15 cellular contexts compared by ENCODE assay signal in the genomic region with DNA sequence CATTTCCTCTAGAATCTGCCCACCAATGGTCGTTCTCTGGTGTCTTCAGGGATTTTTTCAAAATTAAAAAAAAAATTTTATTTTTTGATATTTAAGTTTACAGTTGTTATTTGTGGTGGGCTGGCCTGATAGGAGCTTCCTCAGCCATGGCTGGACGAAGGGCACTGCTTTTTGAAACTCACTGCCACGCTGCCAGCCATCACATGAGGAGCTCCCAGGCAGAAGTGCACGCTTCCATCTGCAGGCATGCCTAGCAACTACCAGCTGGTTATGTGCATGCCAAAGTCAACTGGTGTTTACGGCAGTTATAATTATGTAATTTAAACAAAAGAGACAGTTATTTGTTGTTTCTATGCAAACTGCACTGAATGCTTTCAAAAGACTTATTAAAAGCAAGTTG.
"Had no signal": no experiment of that assay in that cellular context is flagged by ENCODE, and none has a peak within 500 bp of the region (broad histone marks: within the 10 kb centered on the region; RNA-seq: fewer than 3 reads in every experiment).

No MANE protein-coding gene starts in this region.

- H3K27me3 Mint-ChIP-seq: activated B cell treated with CpG ODN at 0.5 μM for 24 hours; activated CD4-positive, alpha-beta T cell treated with anti-CD3 and anti-CD28 coated beads, Interleukin-2, amount 10 ng/mL, durations not matched to agents 7 days and 5 days; activated naive CD8-positive, alpha-beta T cell treated with anti-CD3 and anti-CD28 coated beads, Interleukin-2, amount 10 ng/mL, durations not matched to agents 7 days and 5 days; effector memory CD8-positive, alpha-beta T cell; naive thymus-derived CD8-positive, alpha-beta T cell had no signal

- H3K4me3 Mint-ChIP-seq: activated B cell treated with CpG ODN at 0.5 μM for 24 hours; activated CD4-positive, alpha-beta T cell treated with anti-CD3 and anti-CD28 coated beads, Interleukin-2, amount 10 ng/mL, durations not matched to agents 7 days and 5 days; effector memory CD8-positive, alpha-beta T cell; naive thymus-derived CD8-positive, alpha-beta T cell had no signal

- H3K4me2 ChIP-seq: smooth muscle cell had no signal

- H3K27ac ChIP-seq: body of pancreas, esophagus squamous epithelium, SK-N-MC, upper lobe of right lung had no signal

- H3K27me3 ChIP-seq: body of pancreas, esophagus squamous epithelium, upper lobe of right lung had no signal

- H3K27ac Mint-ChIP-seq: activated B cell treated with CpG ODN at 0.5 μM for 24 hours; effector memory CD8-positive, alpha-beta T cell had no signal

- H3K9me3 ChIP-seq: body of pancreas, esophagus squamous epithelium, upper lobe of right lung had no signal

- ATAC-seq: body of pancreas; effector memory CD8-positive, alpha-beta T cell; left cardiac atrium; naive thymus-derived CD8-positive, alpha-beta T cell; sciatic nerve; upper lobe of right lung had no signal

- DNase-seq: activated B cell treated with CpG ODN at 0.5 μM for 24 hours; activated CD4-positive, alpha-beta T cell treated with anti-CD3 and anti-CD28 coated beads, Interleukin-2, amount 10 ng/mL, durations not matched to agents 7 days and 5 days; activated naive CD8-positive, alpha-beta T cell treated with anti-CD3 and anti-CD28 coated beads, Interleukin-2, amount 10 ng/mL, durations not matched to agents 7 days and 5 days; body of pancreas; effector memory CD8-positive, alpha-beta T cell; esophagus squamous epithelium; left cardiac atrium; mesenchymal stem cell; naive thymus-derived CD8-positive, alpha-beta T cell; Right ventricle myocardium superior; stimulated activated CD4-positive, alpha-beta T cell treated with anti-CD3 and anti-CD28 coated beads, Interleukin-4, amount 100 ng/mL, for 1 hour; upper lobe of right lung had no signal

- H3K4me1 ChIP-seq: body of pancreas, esophagus squamous epithelium, upper lobe of right lung had no signal

- H3K9me3 Mint-ChIP-seq: activated B cell treated with CpG ODN at 0.5 μM for 24 hours; activated naive CD8-positive, alpha-beta T cell treated with anti-CD3 and anti-CD28 coated beads, Interleukin-2, amount 10 ng/mL, durations not matched to agents 7 days and 5 days; effector memory CD8-positive, alpha-beta T cell had no signal

- H3K4me3 ChIP-seq: body of pancreas, esophagus squamous epithelium, SK-N-MC, smooth muscle cell, upper lobe of right lung had no signal
